Comparison of ENCODE assay signal across 8 cellular contexts in genomic region chr11:62599069-62599696, GRCh38. TPM values are rescaled to one million over a fixed set of nuclear protein-coding genes. Genes with fewer than 3 reads are reported as not detected.
DNase-seq lines count a peak whose midpoint lies in the region; ATAC-seq, FAIRE-seq and TF ChIP-seq lines count a peak whose summit lies in the region.

No MANE protein-coding gene starts in this region.

- peak overlapping the region; percentile 95 for H3K9ac ChIP-seq in keratinocyte (ENCODE audit: control insufficient read depth, extremely low read depth, insufficient read depth, low read length)

- H3K27me3 ChIP-seq in keratinocyte (ENCODE audit: control insufficient read depth, extremely low read depth, insufficient read depth, low read length), result no peaks in the 10 kb centered on the region

- ATAC-seq in GM18517 (IDR thresholded peaks at IDR 0.05; ENCODE audit: unreplicated experiment), result peak; percentile 41
- peak; percentile 43 for ATAC-seq in HG03103 (IDR thresholded peaks at IDR 0.05; ENCODE audit: low read depth, unreplicated experiment)

- peaks cover 43 to 47% of the 10 kb centered on the region in 2 experiments for H3K36me3 ChIP-seq in keratinocyte (ENCODE audit: control insufficient read depth in 2 of 2, extremely low read depth in 1 of 2, insufficient read depth in 2 of 2, low read length in 2 of 2)

- dilution Hi-C loops in keratinocyte (cut with MboI; ENCODE audit: extremely low pct_ligation_motif_present, low sequenced_read_pairs), result no loop called here

- DNase-seq in NCI-H345 (lab: John Stamatoyannopoulos, UW), result peak; percentile 91
- peak; percentile 90 to 95 (median 92) for DNase-seq in activated CD4-positive, CD25-positive, alpha-beta regulatory T cell (lab: John Stamatoyannopoulos, UW)
- peak in 60 of 61 donors; percentile 16 to 96 (median 78) for DNase-seq in caudate nucleus (lab: John Stamatoyannopoulos, UW)
- DNase-seq in keratinocyte (ENCODE audit: low read depth, low spot score), result peak; percentile 99
- DNase-seq in stimulated activated CD4-positive, alpha-beta T cell treated with anti-CD3 and anti-CD28 coated beads, Interleukin-12 subunit alpha, Interleukin-12 subunit beta, amount 100 ng/mL, for 48 hours (ENCODE audit: low read depth in 2 of 3, low spot score in 1 of 3), result peak; percentile 92 to 96 (median 94)

- H3K79me2 ChIP-seq in keratinocyte (ENCODE audit: control insufficient read depth, insufficient read depth, low read length), result peaks cover 48% of the 10 kb centered on the region

- peaks cover 14% of the 10 kb centered on the region for H3K4me1 ChIP-seq in keratinocyte (ENCODE audit: control insufficient read depth, extremely low read depth, insufficient read depth, low read length)

- no peaks in the 10 kb centered on the region for H4K20me1 ChIP-seq in keratinocyte (ENCODE audit: control insufficient read depth, extremely low read depth, insufficient read depth, low read length)

- H3K4me2 ChIP-seq in keratinocyte (ENCODE audit: control insufficient read depth, extremely low read depth, insufficient read depth, low read depth, low read length), result peak overlapping the region; percentile 99

- peak; percentile 62 for FAIRE-seq in keratinocyte (lab: Jason Lieb, UNC)

- H3K4me3 ChIP-seq in keratinocyte (ENCODE audit: control insufficient read depth in 2 of 3, extremely low read depth in 1 of 3, insufficient read depth in 2 of 3, low read depth in 1 of 3, low read length in 3 of 3), result peak overlapping the region; percentile 77 to 99 (median 86)

- H3K27ac ChIP-seq in 22Rv1 (peak overlapping the region; percentile 96), caudate nucleus (ENCODE audit: low read depth, low read length) (peak overlapping the region; percentile 80), keratinocyte (ENCODE audit: control insufficient read depth, insufficient read depth, low read length) (peak overlapping the region; percentile 95)

- H3K9me3 ChIP-seq in keratinocyte (ENCODE audit: control insufficient read depth, low read depth, low read length), result no peaks in the 10 kb centered on the region

- no peaks in the 10 kb centered on the region for H3K9me1 ChIP-seq in keratinocyte (ENCODE audit: control insufficient read depth, extremely low read depth, insufficient read depth, low read length)

- no peak overlapping the region for H2AFZ ChIP-seq in keratinocyte (ENCODE audit: control insufficient read depth, low read length)

- TF ChIP-seq CTCF in 22Rv1 (IDR thresholded peaks at IDR 0.05), result no peak
- no peak for TF ChIP-seq CTCF in keratinocyte (optimal IDR thresholded peaks at IDR 0.05 in 1 of 3, IDR thresholded peaks at IDR 0.05 in 1 of 3, conservative IDR thresholded peaks at IDR 0.05 in 1 of 3; ENCODE audit: extremely low read depth in 1 of 3, insufficient read depth in 2 of 3, low read length in 3 of 3)

RNA-seq across cellular contexts. Expression of gene MTA2, which starts 2.5 kb away (rescaled TPM):
- 29.4 to 44.3 TPM (median 39.7 TPM) in 3 replicates for polyA plus RNA-seq in keratinocyte
- 36.0 TPM for polyA plus RNA-seq in keratinocyte (2011; ENCODE audit: low read depth)
- 25.2 and 30.6 TPM in 2 replicates for polyA plus RNA-seq in keratinocyte (2011; cell fraction: cytosol; rRNA removed)
- 65.7 and 66.8 TPM in 2 replicates for polyA plus RNA-seq in keratinocyte (2011; cell fraction: nucleus; rRNA removed)
- polyA plus RNA-seq in keratinocyte (2012; ENCODE audit: low replicate concordance), result 49.0 and 96.6 TPM in 2 replicates
- 56.3 to 107 TPM (median 107 TPM) in 3 replicates for polyA minus RNA-seq in keratinocyte
- polyA minus RNA-seq in keratinocyte (2011; cell fraction: cytosol; rRNA and poly(A)+ RNA removed), result 43.5 TPM
- 43.9 and 54.5 TPM in 2 replicates for polyA minus RNA-seq in keratinocyte (2011; cell fraction: nucleus; rRNA and poly(A)+ RNA removed)

RNA-seq across cellular contexts. Expression of gene TUT1, which starts 7.9 kb away (rescaled TPM):
- 10.1 to 12.3 TPM (median 10.5 TPM) in 3 replicates for polyA plus RNA-seq in keratinocyte
- polyA plus RNA-seq in keratinocyte (2011; ENCODE audit: low read depth), result 4.3 TPM
- polyA plus RNA-seq in keratinocyte (2011; cell fraction: cytosol; rRNA removed), result 4.7 and 7.8 TPM in 2 replicates
- polyA plus RNA-seq in keratinocyte (2011; cell fraction: nucleus; rRNA removed), result 31.6 and 35.4 TPM in 2 replicates
- 10.6 and 11.7 TPM in 2 replicates for polyA plus RNA-seq in keratinocyte (2012; ENCODE audit: low replicate concordance)
- 5.7 to 10.8 TPM (median 9.4 TPM) in 3 replicates for polyA minus RNA-seq in keratinocyte
- 7.5 TPM for polyA minus RNA-seq in keratinocyte (2011; cell fraction: cytosol; rRNA and poly(A)+ RNA removed)
- 9.0 and 14.4 TPM in 2 replicates for polyA minus RNA-seq in keratinocyte (2011; cell fraction: nucleus; rRNA and poly(A)+ RNA removed)

RNA-seq across cellular contexts. Expression of gene EML3, which starts 13.4 kb away (rescaled TPM):
- 13.6 to 15.1 TPM (median 13.6 TPM) in 3 replicates for polyA plus RNA-seq in keratinocyte
- polyA plus RNA-seq in keratinocyte (2011; ENCODE audit: low read depth), result 10.9 TPM
- polyA plus RNA-seq in keratinocyte (2011; cell fraction: cytosol; rRNA removed), result 5.5 and 6.4 TPM in 2 replicates
- polyA plus RNA-seq in keratinocyte (2011; cell fraction: nucleus; rRNA removed), result 40.3 and 47.3 TPM in 2 replicates
- polyA plus RNA-seq in keratinocyte (2012; ENCODE audit: low replicate concordance), result 12.8 and 16.1 TPM in 2 replicates
- 18.4 to 40.8 TPM (median 19.1 TPM) in 3 replicates for polyA minus RNA-seq in keratinocyte
- polyA minus RNA-seq in keratinocyte (2011; cell fraction: cytosol; rRNA and poly(A)+ RNA removed), result 17.3 TPM
- 9.6 and 10.6 TPM in 2 replicates for polyA minus RNA-seq in keratinocyte (2011; cell fraction: nucleus; rRNA and poly(A)+ RNA removed)

RNA-seq across cellular contexts. Expression of gene ROM1, which starts 13.9 kb away (rescaled TPM):
- polyA plus RNA-seq in keratinocyte, result 1.0 to 1.9 TPM (median 1.5 TPM) in 3 replicates
- 0.42 TPM for polyA plus RNA-seq in keratinocyte (2011; ENCODE audit: low read depth)
- polyA plus RNA-seq in keratinocyte (2011; cell fraction: cytosol; rRNA removed), result 0.92 and 1.6 TPM in 2 replicates
- polyA plus RNA-seq in keratinocyte (2011; cell fraction: nucleus; rRNA removed), result 0.96 and 1.2 TPM in 2 replicates
- polyA plus RNA-seq in keratinocyte (2012; ENCODE audit: low replicate concordance), result 1.7 TPM in 2 replicates
- 1.2 to 1.3 TPM in 2 of 3 replicates, not detected in the other for polyA minus RNA-seq in keratinocyte
- polyA minus RNA-seq in keratinocyte (2011; cell fraction: cytosol; rRNA and poly(A)+ RNA removed), result not detected
- polyA minus RNA-seq in keratinocyte (2011; cell fraction: nucleus; rRNA and poly(A)+ RNA removed), result 0.39 TPM in 1 of 2 replicates, not detected in the other

RNA-seq across cellular contexts. Expression of gene B3GAT3, which starts 22.6 kb away (rescaled TPM):
- 15.1 to 28.2 TPM (median 17.7 TPM) in 3 replicates for polyA plus RNA-seq in keratinocyte
- 9.4 TPM for polyA plus RNA-seq in keratinocyte (2011; ENCODE audit: low read depth)
- 10.3 and 28.9 TPM in 2 replicates for polyA plus RNA-seq in keratinocyte (2011; cell fraction: cytosol; rRNA removed)
- polyA plus RNA-seq in keratinocyte (2011; cell fraction: nucleus; rRNA removed), result 31.7 and 47.5 TPM in 2 replicates
- 24.0 and 24.7 TPM in 2 replicates for polyA plus RNA-seq in keratinocyte (2012; ENCODE audit: low replicate concordance)
- polyA minus RNA-seq in keratinocyte, result 7.4 to 15.9 TPM (median 8.8 TPM) in 3 replicates
- polyA minus RNA-seq in keratinocyte (2011; cell fraction: cytosol; rRNA and poly(A)+ RNA removed), result 48.2 TPM
- 18.9 and 23.1 TPM in 2 replicates for polyA minus RNA-seq in keratinocyte (2011; cell fraction: nucleus; rRNA and poly(A)+ RNA removed)

Comparison
In these comparisons a context has a peak if more than half of its experiments do, and no peak if none do; other contexts are left out.
1. Peak in every context shown above with its lines: DNase-seq, ATAC-seq, H3K4me3 ChIP-seq and H3K27ac ChIP-seq.